16 cellular contexts compared by ENCODE assay signal in genomic region chr9:136305822-136306690, GRCh38. TPM values are rescaled to one million over a fixed set of nuclear protein-coding genes. Genes with fewer than 3 reads are reported as not detected.
A peak's percentile ranks its signal among the peaks of the same experiment; 100 is the strongest.
DNase-seq lines count a peak whose midpoint lies in the region; ATAC-seq, FAIRE-seq and TF ChIP-seq lines count a peak whose summit lies in the region.
"Had no signal": no experiment of that assay in that cellular context is flagged by ENCODE, and none has a peak within 500 bp of the region (broad histone marks: within the 10 kb centered on the region; RNA-seq: fewer than 3 reads in every experiment).

No MANE protein-coding gene starts in this region.

- BruUV-seq in A673 (replicated peaks; lab: Mats Ljungman, UMichigan): no TSS peak

- H3K36me3 ChIP-seq in right atrium auricular region (no peaks in the 10 kb centered on the region), SJCRH30 (no peaks in the 10 kb centered on the region), aorta (ENCODE audit: control insufficient read depth in 1 of 2, insufficient read depth in 2 of 2, low read length in 1 of 2) (no peaks in the 10 kb centered on the region), A673 (ENCODE audit: insufficient read depth, low read length, poor library complexity, severe bottlenecking) (no peaks in the 10 kb centered on the region)

- DNase-seq in Right ventricle myocardium inferior (ENCODE audit: missing footprints) (peak; percentile 17), right atrium auricular region (ENCODE audit: low spot score) (no peak), SJCRH30 (peak; percentile 66 to 69), left lobe of liver (ENCODE audit: low spot score) (no peak), aorta (no peak), A673 (ENCODE audit: low spot score) (no peak), H54 (ENCODE audit: insufficient read length, low spot score) (no peak)
- DNase-seq: AML-193, foreskin fibroblast, NCI-H2029 had no signal

- 74 to 75% methylated on average over 31 to 32 of the region's 32 CpGs for WGBS in aorta, 2 donors

- no peaks in the 10 kb centered on the region for H3K9me3 ChIP-seq in right atrium auricular region
- H3K9me3 ChIP-seq in SJCRH30 (replicated peaks): no peaks in the 10 kb centered on the region; the same call in 1 of the 2 replicates
- no peaks in the 10 kb centered on the region for H3K9me3 ChIP-seq in aorta (ENCODE audit: control insufficient read depth, low read length)
- H3K9me3 ChIP-seq in A673 (ENCODE audit: low read depth, low read length, poor library complexity, severe bottlenecking): no peaks in the 10 kb centered on the region

- POLR2A ChIA-PET in A673 (lab: Charles Lee; ENCODE audit: low non-redundant PET): interaction anchor here (0.6 kb wide), 1 partner anchor 224 kb away, joined by 6 read pairs; no protein-coding TSS in a partner anchor

- H3K4me3 ChIP-seq in right atrium auricular region: no peak overlapping the region
- no peak overlapping the region for H3K4me3 ChIP-seq in SJCRH30
- no peak overlapping the region for H3K4me3 ChIP-seq in aorta (ENCODE audit: low read length in 2 of 2)
- H3K4me3 ChIP-seq in A673 (ENCODE audit: low read depth, low read length, poor library complexity, severe bottlenecking): no peak overlapping the region

- H3K4me1 ChIP-seq in right atrium auricular region (no peaks in the 10 kb centered on the region), SJCRH30 (peaks cover 36% of the 10 kb centered on the region), aorta (ENCODE audit: control insufficient read depth in 1 of 2, insufficient read depth in 2 of 2, low read length in 2 of 2) (no peaks in the 10 kb centered on the region), A673 (ENCODE audit: insufficient read depth, low read length, poor library complexity, severe bottlenecking) (peaks cover 8% of the 10 kb centered on the region)
- H3K4me1 ChIP-seq: parathyroid adenoma had no signal

- TF ChIP-seq CTCF in right atrium auricular region (IDR thresholded peaks at IDR 0.05): no peak
- TF ChIP-seq CTCF in A673 (conservative IDR thresholded peaks at IDR 0.05; ENCODE audit: low read depth, low read length): no peak

- no peak overlapping the region for H3K27ac ChIP-seq in right atrium auricular region
- no peak overlapping the region for H3K27ac ChIP-seq in SJCRH30
- H3K27ac ChIP-seq in aorta (ENCODE audit: low read depth in 1 of 2, low read length in 2 of 2): no peak overlapping the region
- no peak overlapping the region for H3K27ac ChIP-seq in A673 (ENCODE audit: low read depth, low read length, poor library complexity, severe bottlenecking)
- H3K27ac ChIP-seq: parathyroid adenoma had no signal

- CTCF ChIA-PET in A673 (lab: Charles Lee): no interaction called here

- intact Hi-C loops in Right ventricle myocardium inferior (cut with DNase I) (no loop called here), aorta (cut with DNase I) (no loop called here), A673 (cut with micrococcal nuclease; ENCODE audit: unreplicated experiment) (no loop called here)

- ATAC-seq in Right ventricle myocardium inferior (no peak), left lobe of liver (peak; percentile 27), aorta (ENCODE audit: low FRiP score) (peak; percentile 17), GM19467 (IDR thresholded peaks at IDR 0.05; ENCODE audit: unreplicated experiment) (no peak)

- no peak for TF ChIP-seq POLR2A in H54 (IDR thresholded peaks at IDR 0.05; ENCODE audit: low read depth, low read length)

- no peak for FAIRE-seq in H54 (lab: Jason Lieb, UNC)
- FAIRE-seq: endometrium had no signal

- H3K27me3 ChIP-seq in right atrium auricular region (no peaks in the 10 kb centered on the region), SJCRH30 (peaks cover 32% of the 10 kb centered on the region), aorta (ENCODE audit: control insufficient read depth in 1 of 2, insufficient read depth in 2 of 2, low read length in 1 of 2) (no peaks in the 10 kb centered on the region), A673 (replicated peaks; ENCODE audit: insufficient read depth, low read depth, low read length, poor library complexity) (no peaks in the 10 kb centered on the region)

RNA-seq across cellular contexts. Expression of gene CCDC187, which starts 2.2 kb away (rescaled TPM):
- total RNA-seq in Right ventricle myocardium inferior (not detected), right atrium auricular region (not detected), left lobe of liver (0.03 TPM), aorta (not detected), A673 (2021) (not detected in 2 replicates)
- 0.05 TPM in 1 of 2 replicates, not detected in the other for total RNA-seq in SJCRH30 (2014; rRNA removed; shearing (Covaris generic))
- polyA plus RNA-seq in aorta: not detected
- total RNA-seq: activated CD8-positive, alpha-beta memory T cell treated with anti-CD3 and anti-CD28 coated beads for 36 hours; mesenteric fat pad; subcutaneous adipose tissue had no signal

RNA-seq across cellular contexts. Expression of gene GPSM1, which starts 21.3 kb away (rescaled TPM):
- total RNA-seq in Right ventricle myocardium inferior: 48.6 TPM
- 10 to 100 TPM; 39.4 to 44.5 TPM for total RNA-seq in right atrium auricular region
- 52.5 and 57.2 TPM in 2 replicates for total RNA-seq in SJCRH30 (2014; rRNA removed; shearing (Covaris generic))
- 4.8 TPM for total RNA-seq in left lobe of liver
- total RNA-seq in aorta: 10 to 100 TPM; 22.7 to 28.9 TPM
- polyA plus RNA-seq in aorta: 10 to 100 TPM in 1 of 2 donors, 1 to 10 TPM in 1; 6.9 to 53.7 TPM
- 36.4 and 48.5 TPM in 2 replicates for total RNA-seq in A673 (2021)

RNA-seq across cellular contexts. Expression of gene DNLZ, which starts 57.5 kb away (rescaled TPM):
- total RNA-seq in Right ventricle myocardium inferior (40.6 TPM), right atrium auricular region (10 to 100 TPM; 15.4 to 36.6 TPM), left lobe of liver (13.8 TPM), aorta (10 to 100 TPM; 15.5 to 18.1 TPM), A673 (2021) (32.7 and 37.3 TPM in 2 replicates)
- total RNA-seq in SJCRH30 (2014; rRNA removed; shearing (Covaris generic)): 17.0 and 19.4 TPM in 2 replicates
- polyA plus RNA-seq in aorta: 10 to 100 TPM; 12.4 to 14.4 TPM

Comparison
In these comparisons a context has a peak if more than half of its experiments do, and no peak if none do; other contexts are left out.
1. DNase-seq: peak in Right ventricle myocardium inferior (single experiment) and SJCRH30 (2 of 2); none in right atrium auricular region (single experiment), left lobe of liver (single experiment), aorta (0 of 2), A673 (single experiment) and H54 (single experiment).
2. ATAC-seq: peak in left lobe of liver (single experiment) and aorta (single experiment); none in Right ventricle myocardium inferior (single experiment) and GM19467 (single experiment).